In genomic region chr18:63908858-63909257, GRCh38 we compare ENCODE assay signal across 20 cellular contexts. TPM values are rescaled to one million over a fixed set of nuclear protein-coding genes. Genes with fewer than 3 reads are reported as not detected.
DNase-seq lines count a peak whose midpoint lies in the region; ATAC-seq, FAIRE-seq and TF ChIP-seq lines count a peak whose summit lies in the region.
"Had no signal": no experiment of that assay in that cellular context is flagged by ENCODE, and none has a peak within 500 bp of the region (broad histone marks: within the 10 kb centered on the region; RNA-seq: fewer than 3 reads in every experiment).

No MANE protein-coding gene starts in this region.

- peak overlapping the region in 1 of 2 donors; percentile 73 for H3K4me3 Mint-ChIP-seq in CD14-positive monocyte
- H3K4me3 Mint-ChIP-seq: CD8-positive, alpha-beta memory T cell; HFFc6; T-helper 1 cell treated with Interleukin-12 subunit alpha and Interleukin-12 subunit beta and Interleukin-4 antibody, amounts not matched to agents 30 μg/mL and 1 μg/mL, for 36 hours had no signal

- intact Hi-C loops in CD14-positive monocyte (cut with micrococcal nuclease) = no loop called here

- peaks cover 90% of the 10 kb centered on the region for H3K4me1 Mint-ChIP-seq in CD14-positive monocyte
- H3K4me1 Mint-ChIP-seq: CD8-positive, alpha-beta memory T cell had no signal

- H3K27ac Mint-ChIP-seq in CD14-positive monocyte = peak overlapping the region; percentile 72 to 91 (median 85)
- H3K27ac Mint-ChIP-seq: CD8-positive, alpha-beta memory T cell; HFFc6; T-helper 1 cell treated with Interleukin-12 subunit alpha and Interleukin-12 subunit beta and Interleukin-4 antibody, amounts not matched to agents 30 μg/mL and 1 μg/mL, for 36 hours had no signal

- TF ChIP-seq CTCF in CD14-positive monocyte (IDR thresholded peaks at IDR 0.05) = no peak
- no peak for TF ChIP-seq CTCF in D721Med (IDR thresholded peaks at IDR 0.05; ENCODE audit: insufficient read depth, missing control alignments)

- DNase-seq in CD14-positive monocyte (ENCODE audit: low spot score) = no peak
- no peak for DNase-seq in D721Med (ENCODE audit: insufficient read length, low spot score)
- no peak for DNase-seq in NCI-H446 (lab: John Stamatoyannopoulos, UW)
- DNase-seq in cerebellum (ENCODE audit: low spot score) = no peak
- no peak for DNase-seq in AG08396 (ENCODE audit: low spot score)
- DNase-seq: CD8-positive, alpha-beta memory T cell; HFFc6; NCI-H1436 treated with DMSO at 0.1 percent for 48 hours; NCI-H2081; NCI-H2227 treated with DMSO at 0.1 percent for 48 hours; NCI-H526 treated with DMSO at 0.1 percent for 48 hours; NK-92 treated with Interleukin-12 subunit alpha and Interleukin-12 subunit beta, amount 100 ng/mL, for 24 hours had no signal

- ATAC-seq in GM18909 (IDR thresholded peaks at IDR 0.05; ENCODE audit: poor library complexity, unreplicated experiment) (peak; percentile 37), HG03039 (IDR thresholded peaks at IDR 0.05; ENCODE audit: unreplicated experiment) (peak; percentile 40), GM18520 (IDR thresholded peaks at IDR 0.05; ENCODE audit: unreplicated experiment) (no peak)
- ATAC-seq: Panc1, Right ventricle myocardium inferior, SK-N-SH treated with all-trans-retinoic acid at 6 μM for 48 hours had no signal

- peaks cover 0 to 6% (median 3%) of the 10 kb centered on the region in 7 donors for H3K9me3 Mint-ChIP-seq in CD14-positive monocyte
- H3K9me3 Mint-ChIP-seq: CD8-positive, alpha-beta memory T cell; HFFc6; T-helper 1 cell treated with Interleukin-12 subunit alpha and Interleukin-12 subunit beta and Interleukin-4 antibody, amounts not matched to agents 30 μg/mL and 1 μg/mL, for 36 hours had no signal

- peaks cover 0 to 2% (median 0%) of the 10 kb centered on the region in 3 donors for H3K27me3 Mint-ChIP-seq in CD14-positive monocyte (ENCODE audit: low read depth in 3 of 3)

- FAIRE-seq in D721Med (lab: Jason Lieb, UNC) = peak; percentile 94

- peaks cover 4 to 12% of the 10 kb centered on the region in 2 donors for H3K36me3 Mint-ChIP-seq in CD14-positive monocyte
- H3K36me3 Mint-ChIP-seq: CD8-positive, alpha-beta memory T cell had no signal

RNA-seq across cellular contexts. Expression of gene SERPINB10, which starts 1.1 kb away (rescaled TPM):
- polyA plus RNA-seq in CD14-positive monocyte = 1 to 10 TPM; 1.3 to 2.0 TPM
- total RNA-seq in cerebellum = not detected
- total RNA-seq: CD8-positive, alpha-beta memory T cell; Right ventricle myocardium inferior had no signal
- polyA plus RNA-seq: AG04450; CD8-positive, alpha-beta memory T cell had no signal

RNA-seq across cellular contexts. Expression of gene SERPINB2, which starts 21.4 kb away (rescaled TPM):
- 10 to 100 TPM; 14.3 to 19.9 TPM for polyA plus RNA-seq in CD14-positive monocyte
- not detected for total RNA-seq in cerebellum
- total RNA-seq: Right ventricle myocardium inferior had no signal
- polyA plus RNA-seq: CD8-positive, alpha-beta memory T cell had no signal

RNA-seq across cellular contexts. Expression of gene HMSD, which starts 40.2 kb away (rescaled TPM):
- not detected for polyA plus RNA-seq in CD14-positive monocyte
- total RNA-seq in cerebellum = not detected
- total RNA-seq: Right ventricle myocardium inferior had no signal
- polyA plus RNA-seq: CD8-positive, alpha-beta memory T cell had no signal
